1 cellular context compared by ENCODE assay signal in genomic region chr16:175145-175949, GRCh38.
TF ChIP-seq lines count a peak whose summit lies in the region.

No MANE protein-coding gene starts in this region.

TF ChIP-seq in K562, 482 proteins besides CTCF, POLR2A, EP300 and RAD21:
- TF ChIP-seq ARHGAP35 (IDR thresholded peaks at IDR 0.05; ENCODE audit: partially characterized antibody) (peak; percentile 64), ASH1L (IDR thresholded peaks at IDR 0.05; ENCODE audit: borderline replicate concordance, low read depth, partially characterized antibody) (peak; percentile 15), HDAC2 (IDR thresholded peaks at IDR 0.05) (0 out of 2 replicates have a peak, but pooled peaks have one; percentile 26), TCF7L2 (IDR thresholded peaks at IDR 0.05; ENCODE audit: low read depth, low read length) (no peak), KDM1A (IDR thresholded peaks at IDR 0.05) (peak; percentile 73 to 77), BCOR (IDR thresholded peaks at IDR 0.05) (peak; percentile 82), GTF2F1 (IDR thresholded peaks at IDR 0.05; ENCODE audit: low read depth, low read length) (no peak), GATAD2A (IDR thresholded peaks at IDR 0.05) (no peak), SMARCA5 (IDR thresholded peaks at IDR 0.05) (peak; percentile 73; the same call in 1 of the 2 replicates), FOXA1 (IDR thresholded peaks at IDR 0.05; ENCODE audit: borderline replicate concordance) (no peak), CC2D1A (IDR thresholded peaks at IDR 0.05) (no peak), ZFP36 (IDR thresholded peaks at IDR 0.05; ENCODE audit: low read depth, low read length, partially characterized antibody) (peak; percentile 95), ZNF79 (CRISPR knock-in tag; IDR thresholded peaks at IDR 0.05; ENCODE audit: low read depth) (no peak), EHMT2 (IDR thresholded peaks at IDR 0.05) (peak; percentile 48), MIER1 (IDR thresholded peaks at IDR 0.05; ENCODE audit: low read depth) (0 out of 2 replicates have a peak, but pooled peaks have one; percentile 44), HDAC1 (IDR thresholded peaks at IDR 0.05) (peak in 1 of 2 experiments; percentile 38; a peak in 1 of 4 replicates), KDM4B (IDR thresholded peaks at IDR 0.05; ENCODE audit: borderline replicate concordance in 2 of 2, low read depth in 1 of 2) (no peak), HDGF (IDR thresholded peaks at IDR 0.05) (0 out of 2 replicates have a peak, but pooled peaks have one; percentile 75), FOXK2 (conservative IDR thresholded peaks at IDR 0.05 in 1 of 2, IDR thresholded peaks at IDR 0.05 in 1 of 2; ENCODE audit: low read depth in 2 of 2) (0 out of 4 replicates have a peak, but pooled peaks of 1 of the 2 experiments have one; percentile 23), ZNF436 (CRISPR knock-in tag; IDR thresholded peaks at IDR 0.05) (peak; percentile 76; the same call in 1 of the 2 replicates), TEAD4 (IDR thresholded peaks at IDR 0.05; ENCODE audit: low read length) (no peak), TEAD4 (CRISPR knock-in tag; IDR thresholded peaks at IDR 0.05; ENCODE audit: borderline replicate concordance) (no peak)
- TF ChIP-seq, protein P1, sequence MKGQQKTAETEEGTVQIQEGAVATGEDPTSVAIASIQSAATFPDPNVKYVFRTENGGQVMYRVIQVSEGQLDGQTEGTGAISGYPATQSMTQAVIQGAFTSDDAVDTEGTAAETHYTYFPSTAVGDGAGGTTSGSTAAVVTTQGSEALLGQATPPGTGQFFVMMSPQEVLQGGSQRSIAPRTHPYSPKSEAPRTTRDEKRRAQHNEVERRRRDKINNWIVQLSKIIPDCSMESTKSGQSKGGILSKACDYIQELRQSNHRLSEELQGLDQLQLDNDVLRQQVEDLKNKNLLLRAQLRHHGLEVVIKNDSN (CRISPR knock-in tag; IDR thresholded peaks at IDR 0.05): no peak
- TF ChIP-seq, protein P2, sequence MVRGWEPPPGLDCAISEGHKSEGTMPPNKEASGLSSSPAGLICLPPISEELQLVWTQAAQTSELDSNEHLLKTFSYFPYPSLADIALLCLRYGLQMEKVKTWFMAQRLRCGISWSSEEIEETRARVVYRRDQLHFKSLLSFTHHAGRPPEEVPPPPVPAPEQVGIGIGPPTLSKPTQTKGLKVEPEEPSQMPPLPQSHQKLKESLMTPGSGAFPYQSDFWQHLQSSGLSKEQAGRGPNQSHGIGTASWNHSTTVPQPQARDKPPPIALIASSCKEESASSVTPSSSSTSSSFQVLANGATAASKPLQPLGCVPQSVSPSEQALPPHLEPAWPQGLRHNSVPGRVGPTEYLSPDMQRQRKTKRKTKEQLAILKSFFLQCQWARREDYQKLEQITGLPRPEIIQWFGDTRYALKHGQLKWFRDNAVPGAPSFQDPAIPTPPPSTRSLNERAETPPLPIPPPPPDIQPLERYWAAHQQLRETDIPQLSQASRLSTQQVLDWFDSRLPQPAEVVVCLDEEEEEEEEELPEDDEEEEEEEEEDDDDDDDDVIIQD (CRISPR knock-in tag; IDR thresholded peaks at IDR 0.05): no peak
- TF ChIP-seq, protein P3, sequence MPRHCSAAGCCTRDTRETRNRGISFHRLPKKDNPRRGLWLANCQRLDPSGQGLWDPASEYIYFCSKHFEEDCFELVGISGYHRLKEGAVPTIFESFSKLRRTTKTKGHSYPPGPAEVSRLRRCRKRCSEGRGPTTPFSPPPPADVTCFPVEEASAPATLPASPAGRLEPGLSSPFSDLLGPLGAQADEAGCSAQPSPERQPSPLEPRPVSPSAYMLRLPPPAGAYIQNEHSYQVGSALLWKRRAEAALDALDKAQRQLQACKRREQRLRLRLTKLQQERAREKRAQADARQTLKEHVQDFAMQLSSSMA (CRISPR knock-in tag; IDR thresholded peaks at IDR 0.05): no peak
- TF ChIP-seq, protein P4, sequence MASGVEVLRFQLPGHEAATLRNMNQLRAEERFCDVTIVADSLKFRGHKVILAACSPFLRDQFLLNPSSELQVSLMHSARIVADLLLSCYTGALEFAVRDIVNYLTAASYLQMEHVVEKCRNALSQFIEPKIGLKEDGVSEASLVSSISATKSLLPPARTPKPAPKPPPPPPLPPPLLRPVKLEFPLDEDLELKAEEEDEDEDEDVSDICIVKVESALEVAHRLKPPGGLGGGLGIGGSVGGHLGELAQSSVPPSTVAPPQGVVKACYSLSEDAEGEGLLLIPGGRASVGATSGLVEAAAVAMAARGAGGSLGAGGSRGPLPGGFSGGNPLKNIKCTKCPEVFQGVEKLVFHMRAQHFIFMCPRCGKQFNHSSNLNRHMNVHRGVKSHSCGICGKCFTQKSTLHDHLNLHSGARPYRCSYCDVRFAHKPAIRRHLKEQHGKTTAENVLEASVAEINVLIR (CRISPR knock-in tag; IDR thresholded peaks at IDR 0.05): no peak
